8 cellular contexts compared by ENCODE assay signal in the genomic region with DNA sequence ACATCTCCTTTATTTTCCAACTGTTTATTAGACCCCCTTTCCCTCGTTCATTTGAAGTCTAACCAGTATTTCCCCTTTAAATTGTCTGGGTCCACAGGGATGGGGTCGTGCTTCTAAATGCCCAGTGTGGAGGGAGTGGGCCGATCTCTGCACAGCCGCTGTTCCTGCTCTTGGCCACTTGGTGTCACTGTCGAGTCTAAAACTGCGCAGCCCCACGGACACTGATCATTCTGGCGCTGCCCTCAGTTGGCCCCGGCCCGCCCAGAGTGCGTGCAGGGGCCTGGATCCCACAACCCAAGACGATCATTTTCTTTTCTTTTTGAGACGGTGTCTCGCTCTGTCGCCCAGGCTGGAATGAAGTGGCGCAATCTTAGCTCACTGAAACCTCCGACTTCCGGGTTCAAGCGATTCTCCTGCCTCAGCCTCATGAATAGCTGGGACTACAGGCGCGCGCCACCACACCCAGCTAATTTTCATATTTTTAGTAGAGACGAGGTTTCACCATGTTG. TPM values are rescaled to one million over a fixed set of nuclear protein-coding genes. Genes with fewer than 3 reads are reported as not detected.
DNase-seq lines count a peak whose midpoint lies in the region; ATAC-seq and TF ChIP-seq lines count a peak whose summit lies in the region.

No MANE protein-coding gene starts in this region.

- no peak overlapping the region; the same call in 1 of the 2 replicates for H3K4me3 ChIP-seq in GM12864 (ENCODE audit: low read depth, low read length)

- H3K4me3 Mint-ChIP-seq in effector memory CD8-positive, alpha-beta T cell: no peak overlapping the region
- no peak overlapping the region for H3K4me3 Mint-ChIP-seq in mesothelial cell of epicardium

- DNase-seq in GM12864 (ENCODE audit: low read depth) (no peak), NCI-H82 (lab: John Stamatoyannopoulos, UW) (peak; percentile 77), mesothelial cell of epicardium (ENCODE audit: low spot score in 2 of 2, unreplicated experiment in 2 of 2) (peak; percentile 33 to 70), GOT3 (lab: John Stamatoyannopoulos, UW) (no peak)
- DNase-seq in activated CD8-positive, alpha-beta memory T cell treated with anti-CD3 and anti-CD28 coated beads for 1 hour (ENCODE audit: extremely low read depth in 1 of 2, low read depth in 1 of 2): peak; percentile 27 to 33
- DNase-seq in effector memory CD8-positive, alpha-beta T cell: peak; percentile 53 to 70 (median 68)
- DNase-seq in stimulated activated CD8-positive, alpha-beta memory T cell treated with anti-CD3 and anti-CD28 coated beads, Interleukin-4, amount 100 ng/mL, for 4 hours (ENCODE audit: low read depth in 2 of 2, low spot score in 1 of 2): peak; percentile 18 to 24

- TF ChIP-seq CTCF in GM12864 (IDR thresholded peaks at IDR 0.05; ENCODE audit: low read depth, low read length, missing control alignments) (peak; percentile 97), mesothelial cell of epicardium (IDR thresholded peaks at IDR 0.05; ENCODE audit: unreplicated experiment) (peak; percentile 88)

- H3K27ac Mint-ChIP-seq in effector memory CD8-positive, alpha-beta T cell: no peak overlapping the region
- H3K27ac Mint-ChIP-seq in mesothelial cell of epicardium: no peak overlapping the region

- no peaks in the 10 kb centered on the region for H3K36me3 Mint-ChIP-seq in effector memory CD8-positive, alpha-beta T cell (ENCODE audit: insufficient read depth)
- no peaks in the 10 kb centered on the region for H3K36me3 Mint-ChIP-seq in mesothelial cell of epicardium

- H3K9me3 Mint-ChIP-seq in effector memory CD8-positive, alpha-beta T cell: no peaks in the 10 kb centered on the region
- H3K9me3 Mint-ChIP-seq in mesothelial cell of epicardium: no peaks in the 10 kb centered on the region

- H3K27me3 Mint-ChIP-seq in effector memory CD8-positive, alpha-beta T cell: peaks cover 12 to 34% of the 10 kb centered on the region in 2 donors
- no peaks in the 10 kb centered on the region for H3K27me3 Mint-ChIP-seq in mesothelial cell of epicardium (ENCODE audit: low read depth)

- peaks cover 3 to 5% of the 10 kb centered on the region in 2 donors for H3K4me1 Mint-ChIP-seq in effector memory CD8-positive, alpha-beta T cell (ENCODE audit: low read depth in 2 of 2)
- peaks cover 3% of the 10 kb centered on the region for H3K4me1 Mint-ChIP-seq in mesothelial cell of epicardium

- ATAC-seq in HG03135 (IDR thresholded peaks at IDR 0.05; ENCODE audit: unreplicated experiment): peak; percentile 65
- ATAC-seq in effector memory CD8-positive, alpha-beta T cell (replicated peaks): peak; percentile 99

RNA-seq across cellular contexts. Expression of a gene that starts 12.0 kb away (rescaled TPM):
- not detected in 3 replicates for total RNA-seq in mesothelial cell of epicardium

RNA-seq across cellular contexts. Expression of a gene that starts 50.2 kb away (rescaled TPM):
- total RNA-seq in mesothelial cell of epicardium: 28.3 to 34.1 TPM (median 29.5 TPM) in 3 replicates

Comparison
In these comparisons a context has a peak if more than half of its experiments do, and no peak if none do; other contexts are left out.
1. DNase-seq: peak in NCI-H82 (single experiment), activated CD8-positive, alpha-beta memory T cell treated with anti-CD3 and anti-CD28 coated beads for 1 hour (2 of 2), effector memory CD8-positive, alpha-beta T cell (3 of 3), mesothelial cell of epicardium (2 of 2) and stimulated activated CD8-positive, alpha-beta memory T cell treated with anti-CD3 and anti-CD28 coated beads, Interleukin-4, amount 100 ng/mL, for 4 hours (2 of 2); none in GM12864 (single experiment) and GOT3 (single experiment).